Comparison of ENCODE assay signal across 2 cellular contexts in the genomic region with DNA sequence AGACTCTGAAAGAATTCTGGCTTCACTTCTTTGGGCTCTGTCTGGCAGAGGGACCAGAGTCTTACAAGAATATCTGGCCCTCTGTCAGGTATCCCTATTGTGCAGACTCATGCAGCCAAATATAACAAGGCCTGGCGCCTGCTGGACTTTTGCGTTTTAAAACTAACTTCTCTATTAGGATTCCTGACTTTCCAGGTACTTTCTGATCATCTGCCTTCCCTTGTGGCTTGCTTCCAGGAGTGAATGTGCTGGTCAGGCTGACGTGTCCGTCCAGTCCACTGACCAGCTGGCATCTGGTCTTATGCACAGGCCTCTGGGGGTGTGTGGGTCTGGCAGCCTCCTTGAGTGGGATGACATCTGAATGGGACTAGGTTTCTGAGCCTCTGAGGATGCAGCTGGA.
TF ChIP-seq lines count a peak whose summit lies in the region.

No MANE protein-coding gene starts in this region.

TF ChIP-seq in liver, 16 proteins besides CTCF, POLR2A, EP300 and RAD21:
- peak; percentile 49 for TF ChIP-seq REST (IDR thresholded peaks at IDR 0.05)
- TF ChIP-seq, protein P1, sequence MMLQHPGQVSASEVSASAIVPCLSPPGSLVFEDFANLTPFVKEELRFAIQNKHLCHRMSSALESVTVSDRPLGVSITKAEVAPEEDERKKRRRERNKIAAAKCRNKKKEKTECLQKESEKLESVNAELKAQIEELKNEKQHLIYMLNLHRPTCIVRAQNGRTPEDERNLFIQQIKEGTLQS (IDR thresholded peaks at IDR 0.05), result no peak
- TF ChIP-seq MAX (IDR thresholded peaks at IDR 0.05), result peak; percentile 54
- TF ChIP-seq SP1 (IDR thresholded peaks at IDR 0.05), result no peak
- TF ChIP-seq FOXA1 (IDR thresholded peaks at IDR 0.05), result peak; percentile 12
- no peak for TF ChIP-seq NR2F2 (IDR thresholded peaks at IDR 0.05)
- TF ChIP-seq HNF4A (conservative IDR thresholded peaks at IDR 0.05), result peak; percentile 69 to 90
- TF ChIP-seq EGR1 (IDR thresholded peaks at IDR 0.05; ENCODE audit: low read depth in 2 of 2), result no peak
- no peak for TF ChIP-seq HNF4G (IDR thresholded peaks at IDR 0.05)
- TF ChIP-seq, protein P2, sequence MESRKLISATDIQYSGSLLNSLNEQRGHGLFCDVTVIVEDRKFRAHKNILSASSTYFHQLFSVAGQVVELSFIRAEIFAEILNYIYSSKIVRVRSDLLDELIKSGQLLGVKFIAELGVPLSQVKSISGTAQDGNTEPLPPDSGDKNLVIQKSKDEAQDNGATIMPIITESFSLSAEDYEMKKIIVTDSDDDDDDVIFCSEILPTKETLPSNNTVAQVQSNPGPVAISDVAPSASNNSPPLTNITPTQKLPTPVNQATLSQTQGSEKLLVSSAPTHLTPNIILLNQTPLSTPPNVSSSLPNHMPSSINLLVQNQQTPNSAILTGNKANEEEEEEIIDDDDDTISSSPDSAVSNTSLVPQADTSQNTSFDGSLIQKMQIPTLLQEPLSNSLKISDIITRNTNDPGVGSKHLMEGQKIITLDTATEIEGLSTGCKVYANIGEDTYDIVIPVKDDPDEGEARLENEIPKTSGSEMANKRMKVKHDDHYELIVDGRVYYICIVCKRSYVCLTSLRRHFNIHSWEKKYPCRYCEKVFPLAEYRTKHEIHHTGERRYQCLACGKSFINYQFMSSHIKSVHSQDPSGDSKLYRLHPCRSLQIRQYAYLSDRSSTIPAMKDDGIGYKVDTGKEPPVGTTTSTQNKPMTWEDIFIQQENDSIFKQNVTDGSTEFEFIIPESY (IDR thresholded peaks at IDR 0.05), result no peak
- TF ChIP-seq FOXA2 (IDR thresholded peaks at IDR 0.05), result no peak
- peak; percentile 46 for TF ChIP-seq YY1 (IDR thresholded peaks at IDR 0.05)
- no peak for TF ChIP-seq GABPA (IDR thresholded peaks at IDR 0.05 in 1 of 2, conservative IDR thresholded peaks at IDR 0.05 in 1 of 2)
- TF ChIP-seq TAF1 (conservative IDR thresholded peaks at IDR 0.05), result no peak
- TF ChIP-seq RXRA (IDR thresholded peaks at IDR 0.05), result peak in 1 of 2 donors; percentile 68
- TF ChIP-seq JUND (IDR thresholded peaks at IDR 0.05), result peak in 1 of 2 donors; percentile 36

TF ChIP-seq in HepG2, 621 proteins besides CTCF, POLR2A, EP300 and RAD21:
- TF ChIP-seq SP140L (CRISPR knock-in tag; IDR thresholded peaks at IDR 0.05; ENCODE audit: borderline replicate concordance), result no peak
- TF ChIP-seq MAFK (conservative IDR thresholded peaks at IDR 0.05 in 1 of 2, IDR thresholded peaks at IDR 0.05 in 1 of 2; ENCODE audit: low read length in 2 of 2), result no peak
- TF ChIP-seq ZNF431 (CRISPR knock-in tag; IDR thresholded peaks at IDR 0.05; ENCODE audit: borderline replicate concordance, low read depth), result no peak
- no peak for TF ChIP-seq HDAC1 (CRISPR knock-in tag; IDR thresholded peaks at IDR 0.05)
- no peak for TF ChIP-seq ZNF652 (CRISPR knock-in tag; IDR thresholded peaks at IDR 0.05; ENCODE audit: borderline replicate concordance, low read depth)
- TF ChIP-seq CCDC6 (CRISPR knock-in tag; IDR thresholded peaks at IDR 0.05), result no peak
- no peak for TF ChIP-seq FOSL2 (CRISPR knock-in tag; IDR thresholded peaks at IDR 0.05)
- TF ChIP-seq, protein P3, sequence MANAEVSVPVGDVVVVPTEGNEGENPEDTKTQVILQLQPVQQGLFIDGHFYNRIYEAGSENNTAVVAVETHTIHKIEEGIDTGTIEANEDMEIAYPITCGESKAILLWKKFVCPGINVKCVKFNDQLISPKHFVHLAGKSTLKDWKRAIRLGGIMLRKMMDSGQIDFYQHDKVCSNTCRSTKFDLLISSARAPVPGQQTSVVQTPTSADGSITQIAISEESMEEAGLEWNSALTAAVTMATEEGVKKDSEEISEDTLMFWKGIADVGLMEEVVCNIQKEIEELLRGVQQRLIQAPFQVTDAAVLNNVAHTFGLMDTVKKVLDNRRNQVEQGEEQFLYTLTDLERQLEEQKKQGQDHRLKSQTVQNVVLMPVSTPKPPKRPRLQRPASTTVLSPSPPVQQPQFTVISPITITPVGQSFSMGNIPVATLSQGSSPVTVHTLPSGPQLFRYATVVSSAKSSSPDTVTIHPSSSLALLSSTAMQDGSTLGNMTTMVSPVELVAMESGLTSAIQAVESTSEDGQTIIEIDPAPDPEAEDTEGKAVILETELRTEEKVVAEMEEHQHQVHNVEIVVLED (CRISPR knock-in tag; IDR thresholded peaks at IDR 0.05; ENCODE audit: borderline replicate concordance), result no peak
- TF ChIP-seq ZNF441 (CRISPR knock-in tag; IDR thresholded peaks at IDR 0.05; ENCODE audit: borderline replicate concordance), result no peak
- no peak for TF ChIP-seq TIGD3 (CRISPR knock-in tag; IDR thresholded peaks at IDR 0.05; ENCODE audit: borderline replicate concordance)
- TF ChIP-seq HDAC2 (CRISPR knock-in tag; IDR thresholded peaks at IDR 0.05), result no peak
- TF ChIP-seq ZNF782 (CRISPR knock-in tag; IDR thresholded peaks at IDR 0.05; ENCODE audit: borderline replicate concordance), result no peak
- TF ChIP-seq JDP2 (CRISPR knock-in tag; IDR thresholded peaks at IDR 0.05; ENCODE audit: borderline replicate concordance), result no peak
- no peak for TF ChIP-seq ZNF329 (CRISPR knock-in tag; IDR thresholded peaks at IDR 0.05; ENCODE audit: low read depth)
TF ChIP-seq in HepG2: peak in this region for 0.
